In the genomic region with DNA sequence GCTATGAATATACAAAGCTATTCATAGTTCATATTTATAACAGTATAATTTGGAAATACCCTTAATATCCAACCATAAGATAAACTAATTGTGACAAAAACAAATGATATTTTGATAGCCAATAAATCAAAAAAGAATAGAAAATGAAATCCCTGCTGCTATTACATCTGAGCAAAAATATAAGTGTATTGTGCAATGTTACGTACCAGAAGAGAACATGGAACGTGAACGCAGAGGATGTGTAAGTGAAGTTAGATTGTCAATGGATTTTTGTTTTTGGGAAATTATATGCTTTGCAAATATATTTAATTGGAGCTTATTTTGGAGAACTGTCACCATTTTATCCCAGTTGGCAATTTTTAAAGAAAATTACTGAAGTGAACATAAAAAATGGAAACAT, we compare ENCODE assay signal across 7 cellular contexts.
"Had no signal": no experiment of that assay in that cellular context is flagged by ENCODE, and none has a peak within 500 bp of the region (broad histone marks: within the 10 kb centered on the region; RNA-seq: fewer than 3 reads in every experiment).

No MANE protein-coding gene starts in this region.

- H3K27ac Mint-ChIP-seq: GM23338 had no signal

- H3K4me3 ChIP-seq: GM23338, K562 had no signal

- ATAC-seq: GM23338, K562 had no signal

- H2AFZ ChIP-seq: GM23338 had no signal

- FAIRE-seq: H1, H54, HTR-8/SVneo, K562 had no signal

- DNase-seq: H9, HCEC 1CT had no signal

- H3K4me3 Mint-ChIP-seq: GM23338, H9 had no signal

- H3K4me2 ChIP-seq: GM23338 had no signal
